Comparison of ENCODE assay signal across 9 cellular contexts in the genomic region with DNA sequence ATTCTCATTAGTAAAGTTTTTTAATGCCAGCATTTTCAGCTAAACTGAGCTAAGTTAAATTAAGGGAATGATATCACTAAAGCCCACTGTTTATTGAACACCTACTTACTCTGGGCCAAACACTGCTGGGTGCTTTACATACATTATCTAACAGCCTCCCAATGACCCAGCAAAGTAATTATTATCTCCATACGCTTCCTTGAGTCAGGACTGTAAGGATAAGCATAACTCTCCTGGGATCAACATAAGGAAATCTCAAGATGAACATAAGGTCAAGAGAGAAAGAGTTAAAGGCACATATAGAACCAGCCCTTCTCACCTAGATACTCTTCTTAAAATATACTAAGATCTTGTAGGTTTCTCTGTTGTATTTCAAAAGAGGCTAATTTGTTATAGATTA. TPM values are rescaled to one million over a fixed set of nuclear protein-coding genes. Genes with fewer than 3 reads are reported as not detected.
"Had no signal": no experiment of that assay in that cellular context is flagged by ENCODE, and none has a peak within 500 bp of the region (broad histone marks: within the 10 kb centered on the region; RNA-seq: fewer than 3 reads in every experiment).

No MANE protein-coding gene starts in this region.

- H2AFZ ChIP-seq: GM23338 had no signal

- H3K4me3 ChIP-seq: GM23338 had no signal

- ATAC-seq: GM23338 had no signal

- DNase-seq: H9, HCEC 1CT, IMR-90, KBM-7 had no signal

- H3K4me2 ChIP-seq: GM23338 had no signal

- FAIRE-seq: H1, H54, HTR-8/SVneo had no signal

RNA-seq across cellular contexts. Expression of gene BMX, which starts 13.7 kb away (rescaled TPM):
- total RNA-seq: GM23338, H1, H9, HT-29, IMR-90 had no signal
- polyA plus RNA-seq: GM23338, H1, IMR-90 had no signal
